In genomic region chr2:11144077-11144723, GRCh38 we compare ENCODE assay signal across 22 cellular contexts. TPM values are rescaled to one million over a fixed set of nuclear protein-coding genes. Genes with fewer than 3 reads are reported as not detected.
DNase-seq lines count a peak whose midpoint lies in the region; ATAC-seq, FAIRE-seq and TF ChIP-seq lines count a peak whose summit lies in the region.
"Had no signal": no experiment of that assay in that cellular context is flagged by ENCODE, and none has a peak within 500 bp of the region (broad histone marks: within the 10 kb centered on the region; RNA-seq: fewer than 3 reads in every experiment).

No MANE protein-coding gene starts in this region.

- peaks cover 7% of the 10 kb centered on the region for H3K9me3 ChIP-seq in left ventricle myocardium inferior (replicated peaks)
- H3K9me3 ChIP-seq in neuronal stem cell (replicated peaks in 1 of 2; ENCODE audit: control insufficient read depth in 2 of 2, insufficient read depth in 1 of 2, low read depth in 1 of 2, low read length in 2 of 2): peaks cover 0 to 3% of the 10 kb centered on the region in 2 donors

- intact Hi-C loops in Right ventricle myocardium superior (cut with DNase I): no loop called here
- intact Hi-C loops in left ventricle myocardium inferior (cut with micrococcal nuclease): no loop called here

- H3K27me3 ChIP-seq in left ventricle myocardium inferior (ENCODE audit: low read depth) (peaks cover 26% of the 10 kb centered on the region), bronchial epithelial cell (ENCODE audit: control insufficient read depth, insufficient read depth, low read length) (peaks cover 2% of the 10 kb centered on the region), neuronal stem cell (ENCODE audit: control insufficient read depth in 3 of 3, insufficient read depth in 3 of 3, low read depth in 1 of 3, low read length in 3 of 3) (no peaks in the 10 kb centered on the region)
- H3K27me3 ChIP-seq: BLaER1 had no signal

- H3K79me1 ChIP-seq in neuronal stem cell (ENCODE audit: low read depth, low read length): no peaks in the 10 kb centered on the region

- H3K36me3 ChIP-seq in left ventricle myocardium inferior (no peaks in the 10 kb centered on the region), bronchial epithelial cell (ENCODE audit: control insufficient read depth, insufficient read depth, low read length) (no peaks in the 10 kb centered on the region), neuronal stem cell (replicated peaks in 1 of 2; ENCODE audit: control insufficient read depth in 2 of 2, insufficient read depth in 2 of 2, low read length in 2 of 2) (no peaks in the 10 kb centered on the region)
- H3K36me3 ChIP-seq: BLaER1 had no signal

- no peak overlapping the region for H2BK12ac ChIP-seq in neuronal stem cell (ENCODE audit: low read length)

- FAIRE-seq in bronchial epithelial cell (lab: Jason Lieb, UNC): peak; percentile 36
- FAIRE-seq: GM19239 had no signal

- H4K8ac ChIP-seq in neuronal stem cell (ENCODE audit: low read depth, low read length): no peak overlapping the region

- H4K91ac ChIP-seq in neuronal stem cell (ENCODE audit: low read depth, low read length, poor library complexity): no peak overlapping the region

- H3K14ac ChIP-seq in neuronal stem cell (ENCODE audit: low read length): no peak overlapping the region

- peak overlapping the region; percentile 57 for H2BK5ac ChIP-seq in neuronal stem cell (ENCODE audit: low read length)

- no peak overlapping the region for H3K23ac ChIP-seq in neuronal stem cell (ENCODE audit: low read depth, low read length, poor library complexity)

- no peak for ATAC-seq in Right ventricle myocardium superior (ENCODE audit: poor library complexity)
- ATAC-seq: PC-3 had no signal

- TF ChIP-seq CTCF in left ventricle myocardium inferior (IDR thresholded peaks at IDR 0.05; ENCODE audit: borderline replicate concordance): no peak
- TF ChIP-seq CTCF in bronchial epithelial cell (IDR thresholded peaks at IDR 0.05; ENCODE audit: insufficient read depth, low read length, severe bottlenecking): no peak

- H3K27ac ChIP-seq in left ventricle myocardium inferior (replicated peaks) (no peak overlapping the region), neuronal stem cell (replicated peaks; ENCODE audit: low read length) (no peak overlapping the region)
- H3K27ac ChIP-seq: BLaER1, GM23248, KMS-11, RWPE1 had no signal

- DNase-seq in Right ventricle myocardium superior (peak; percentile 20), left ventricle myocardium inferior (no peak), bronchial epithelial cell (ENCODE audit: low read depth) (no peak), neuronal stem cell (ENCODE audit: low spot score) (no peak), GOT3 (lab: John Stamatoyannopoulos, UW) (no peak), NCI-H1048 (lab: John Stamatoyannopoulos, UW) (no peak), OCI-M2 (lab: John Stamatoyannopoulos, UW; ENCODE audit: unreplicated experiment) (no peak)
- DNase-seq: CD4-positive, alpha-beta memory T cell; DMS153; GDM1; GM23248; MV-4-11; NCI-H1417; NCI-H187 treated with DMSO at 0.1 percent for 48 hours; NCI-H524; NCI-H82; PC-3; SW 1271 had no signal

- H3K4me1 ChIP-seq in left ventricle myocardium inferior (no peaks in the 10 kb centered on the region), neuronal stem cell (ENCODE audit: control insufficient read depth in 2 of 2, insufficient read depth in 1 of 2, low read depth in 1 of 2, low read length in 2 of 2) (no peaks in the 10 kb centered on the region)

- WGBS in neuronal stem cell (ENCODE audit: extremely low coverage in 2 of 2, insufficient read length in 2 of 2, insufficient replicate concordance in 1 of 2), 2 donors: no CpG with 5 or more reads among the region's 7 CpGs

- no peak overlapping the region for H2BK120ac ChIP-seq in neuronal stem cell (ENCODE audit: low read depth, low read length)

- H3K4me3 ChIP-seq in left ventricle myocardium inferior (no peak overlapping the region), bronchial epithelial cell (ENCODE audit: low read depth, low read length) (no peak overlapping the region), neuronal stem cell (ENCODE audit: low read length in 2 of 2) (no peak overlapping the region)
- H3K4me3 ChIP-seq: BLaER1, GM23248 had no signal

- H3K18ac ChIP-seq in neuronal stem cell (ENCODE audit: low read length): no peak overlapping the region

- H3K4me2 ChIP-seq in neuronal stem cell (ENCODE audit: insufficient read depth, low read length, poor library complexity, severe bottlenecking): no peak overlapping the region
- H3K4me2 ChIP-seq: BLaER1, KMS-11 had no signal

- H2AFZ ChIP-seq in neuronal stem cell (ENCODE audit: low read length): no peak overlapping the region
- H2AFZ ChIP-seq: GM23248 had no signal

- H2AK5ac ChIP-seq in neuronal stem cell (ENCODE audit: low read depth, low read length): peak overlapping the region; percentile 41

- no peak overlapping the region for H3K9ac ChIP-seq in neuronal stem cell (ENCODE audit: low read depth, low read length, poor library complexity)
- H3K9ac ChIP-seq: BLaER1, GM23248, KMS-11 had no signal

- no peak overlapping the region for H3K4ac ChIP-seq in neuronal stem cell (ENCODE audit: low read length)

- H2BK15ac ChIP-seq in neuronal stem cell (ENCODE audit: low read length): peak overlapping the region; percentile 2

RNA-seq across cellular contexts. Expression of gene SLC66A3, which starts 11.1 kb away (rescaled TPM):
- total RNA-seq in Right ventricle myocardium superior: 6.9 TPM
- 7.8 TPM for total RNA-seq in left ventricle myocardium inferior
- total RNA-seq in bronchial epithelial cell: 17.6 and 21.3 TPM in 2 replicates
- 3.4 TPM for polyA plus RNA-seq in neuronal stem cell (2013, experiment 1 of 2)
- 2.7 TPM for polyA plus RNA-seq in neuronal stem cell (2013, experiment 2 of 2)
